17 cellular contexts compared by ENCODE assay signal in genomic region chrX:6793000-6793399, GRCh38.
DNase-seq lines count a peak whose midpoint lies in the region; TF ChIP-seq lines count a peak whose summit lies in the region.
"Had no signal": no experiment of that assay in that cellular context is flagged by ENCODE, and none has a peak within 500 bp of the region (broad histone marks: within the 10 kb centered on the region; RNA-seq: fewer than 3 reads in every experiment).

No MANE protein-coding gene starts in this region.

- no peaks in the 10 kb centered on the region for H3K36me3 ChIP-seq in endodermal cell (ENCODE audit: control insufficient read depth, insufficient read depth, low read length)
- H3K36me3 ChIP-seq: BLaER1, HAP-1 had no signal

- peak overlapping the region; percentile 95 for H3K27ac Mint-ChIP-seq in nephron progenitor cell
- no peak overlapping the region for H3K27ac Mint-ChIP-seq in CD14-positive monocyte
- no peak overlapping the region for H3K27ac Mint-ChIP-seq in endodermal cell
- H3K27ac Mint-ChIP-seq: B cell; CD4-positive, alpha-beta T cell; CD8-positive, alpha-beta memory T cell; GM23338 had no signal

- no peak overlapping the region for H3K4me3 Mint-ChIP-seq in nephron progenitor cell
- no peak overlapping the region for H3K4me3 Mint-ChIP-seq in CD14-positive monocyte
- H3K4me3 Mint-ChIP-seq in endodermal cell = no peak overlapping the region
- H3K4me3 Mint-ChIP-seq: B cell; CD4-positive, alpha-beta T cell; CD8-positive, alpha-beta memory T cell; GM23338 had no signal

- H3K9me3 Mint-ChIP-seq in nephron progenitor cell (peaks cover 27% of the 10 kb centered on the region), CD14-positive monocyte (peaks cover 0 to 13% (median 4%) of the 10 kb centered on the region in 7 donors), endodermal cell (no peaks in the 10 kb centered on the region)
- H3K9me3 Mint-ChIP-seq: CD4-positive, alpha-beta T cell; GM23338 had no signal

- H3K36me3 Mint-ChIP-seq in nephron progenitor cell (ENCODE audit: low read depth) (peaks cover 14% of the 10 kb centered on the region), CD14-positive monocyte (no peaks in the 10 kb centered on the region), endodermal cell (ENCODE audit: low read depth) (no peaks in the 10 kb centered on the region)

- no peaks in the 10 kb centered on the region for H3K4me1 ChIP-seq in endodermal cell (ENCODE audit: control insufficient read depth, insufficient read depth, low read length)
- H3K4me1 ChIP-seq: BLaER1, HAP-1 had no signal

- H3K27ac ChIP-seq in endodermal cell (ENCODE audit: low read depth, low read length) = no peak overlapping the region
- H3K27ac ChIP-seq: 22Rv1, BLaER1, C4-2B had no signal

- H3K9ac ChIP-seq in endodermal cell (ENCODE audit: extremely low read depth, low read length, poor library complexity, severe bottlenecking) = no peak overlapping the region
- H3K9ac ChIP-seq: BLaER1 had no signal

- H3K9me3 ChIP-seq in endodermal cell (ENCODE audit: control insufficient read depth, low read length) = no peaks in the 10 kb centered on the region
- H3K9me3 ChIP-seq: BLaER1, HAP-1 had no signal

- intact Hi-C loops in CD14-positive monocyte (cut with micrococcal nuclease) = no loop called here

- H3K4me1 Mint-ChIP-seq in nephron progenitor cell = peaks cover 26% of the 10 kb centered on the region
- no peaks in the 10 kb centered on the region for H3K4me1 Mint-ChIP-seq in CD14-positive monocyte
- H3K4me1 Mint-ChIP-seq in endodermal cell = no peaks in the 10 kb centered on the region
- H3K4me1 Mint-ChIP-seq: B cell; CD8-positive, alpha-beta memory T cell; GM23338 had no signal

- no peak overlapping the region for H3K4me3 ChIP-seq in endodermal cell (ENCODE audit: low read length)
- H3K4me3 ChIP-seq: BLaER1, GM23338, HAP-1 had no signal

- DNase-seq in NCI-H82 (lab: John Stamatoyannopoulos, UW) (peak; percentile 92), NCI-H82 treated with DMSO at 0.1 percent for 48 hours (lab: John Stamatoyannopoulos, UW; ENCODE audit: unreplicated experiment) (no peak), NCI-H524 treated with DMSO at 0.1 percent for 48 hours (lab: John Stamatoyannopoulos, UW) (peak; percentile 53), nephron progenitor cell (no peak), CD14-positive monocyte (ENCODE audit: low spot score) (no peak), endodermal cell (no peak)
- DNase-seq: CD4-positive, alpha-beta T cell; CD8-positive, alpha-beta memory T cell; DMS 273 treated with DMSO at 0.1 percent for 48 hours; DMS79; GF-D8 had no signal

- TF ChIP-seq CTCF in nephron progenitor cell (IDR thresholded peaks at IDR 0.05) = no peak
- TF ChIP-seq CTCF in CD14-positive monocyte (IDR thresholded peaks at IDR 0.05) = no peak
- TF ChIP-seq CTCF in endodermal cell (conservative IDR thresholded peaks at IDR 0.05) = no peak

- H3K27me3 Mint-ChIP-seq in nephron progenitor cell (ENCODE audit: low read depth, poor library complexity) (no peaks in the 10 kb centered on the region), CD14-positive monocyte (ENCODE audit: low read depth in 3 of 3) (peaks cover 0 to 2% (median 0%) of the 10 kb centered on the region in 3 donors), endodermal cell (ENCODE audit: insufficient read depth) (no peaks in the 10 kb centered on the region)
- H3K27me3 Mint-ChIP-seq: B cell; CD4-positive, alpha-beta T cell; CD8-positive, alpha-beta memory T cell had no signal

- WGBS in endodermal cell (ENCODE audit: insufficient coverage in 1 of 2, insufficient read length in 1 of 2), 2 experiments = 97% methylated on average over 3 of the region's 5 CpGs; no CpG with 5 or more reads in 1 of the 2 experiments

- no peaks in the 10 kb centered on the region for H3K27me3 ChIP-seq in endodermal cell (ENCODE audit: control insufficient read depth, insufficient read depth, low read length, poor library complexity, severe bottlenecking)
- H3K27me3 ChIP-seq: BLaER1 had no signal

Comparison
In these comparisons a context has a peak if more than half of its experiments do, and no peak if none do; other contexts are left out.
1. DNase-seq: peak in NCI-H82 (single experiment) and NCI-H524 treated with DMSO at 0.1 percent for 48 hours (single experiment); none in NCI-H82 treated with DMSO at 0.1 percent for 48 hours (single experiment), nephron progenitor cell (single experiment), CD14-positive monocyte (single experiment) and endodermal cell (single experiment).